Comparison of ENCODE assay signal across 28 cellular contexts in the genomic region with DNA sequence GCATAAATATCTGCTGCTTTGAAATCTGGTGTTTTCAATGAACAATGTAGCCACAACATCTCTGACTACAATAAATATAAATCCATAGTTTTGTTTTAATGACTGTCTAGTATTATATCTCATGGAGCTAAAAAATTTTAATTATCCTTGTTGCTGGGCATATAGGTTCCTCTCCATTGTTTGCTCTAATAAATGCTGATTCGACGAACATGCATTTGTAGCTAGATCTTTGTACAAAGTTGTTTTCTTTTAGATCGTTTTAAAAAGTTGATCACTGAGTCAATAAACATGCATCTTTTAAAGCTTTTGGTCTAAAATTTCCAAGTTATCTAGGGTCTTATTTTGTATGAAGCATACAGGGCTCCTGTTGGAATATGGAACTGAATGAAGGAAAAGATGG.
"Had no signal": no experiment of that assay in that cellular context is flagged by ENCODE, and none has a peak within 500 bp of the region (broad histone marks: within the 10 kb centered on the region; RNA-seq: fewer than 3 reads in every experiment).

No MANE protein-coding gene starts in this region.

- H3K36me3 Mint-ChIP-seq: mesothelial cell of epicardium, naive B cell had no signal

- ATAC-seq: effector memory CD8-positive, alpha-beta T cell; esophagus mucosa; gastrocnemius medialis; heart right ventricle; left cardiac atrium; left lung; left ventricle myocardium superior; lower lobe of right lung; mucosa of descending colon had no signal

- FAIRE-seq: endometrium, islet of Langerhans, keratinocyte had no signal

- H3K9me3 ChIP-seq: colonic mucosa, esophagus squamous epithelium, gastrocnemius medialis, heart right ventricle, left lung, lower lobe of right lung, mucosa of descending colon had no signal

- H3K27ac Mint-ChIP-seq: dendritic cell treated with granulocyte-macrophage colony-stimulating factor and Interleukin-4, amounts not matched to agents 40 ng/mL and 50 ng/mL, for 4 days; effector memory CD8-positive, alpha-beta T cell; endodermal cell; mesothelial cell of epicardium; naive B cell had no signal

- H3K4me1 Mint-ChIP-seq: endodermal cell, mesothelial cell of epicardium, naive B cell had no signal

- H3K4me3 ChIP-seq: colonic mucosa, esophagus squamous epithelium, gastrocnemius medialis, heart right ventricle, left lung, lower lobe of right lung, mucosa of descending colon had no signal

- DNase-seq: colonic mucosa; cortex of kidney; effector CD8-positive, alpha-beta T cell; effector memory CD8-positive, alpha-beta T cell; endodermal cell; erythroblast; esophagus squamous epithelium; foreskin fibroblast; foreskin melanocyte; gastrocnemius medialis; glutamatergic neuron; head of caudate nucleus; heart right ventricle; hippocampal formation; left cardiac atrium; left lung; left ventricle myocardium superior; lower lobe of right lung; mesenchymal stem cell; mucosa of descending colon; naive B cell had no signal

- H3K36me3 ChIP-seq: colonic mucosa, esophagus squamous epithelium, gastrocnemius medialis, heart right ventricle, left lung, lower lobe of right lung had no signal

- H3K4me3 Mint-ChIP-seq: dendritic cell treated with granulocyte-macrophage colony-stimulating factor and Interleukin-4, amounts not matched to agents 40 ng/mL and 50 ng/mL, for 4 days; effector memory CD8-positive, alpha-beta T cell; endodermal cell; mesothelial cell of epicardium; naive B cell had no signal

- H3K9me3 Mint-ChIP-seq: dendritic cell treated with granulocyte-macrophage colony-stimulating factor and Interleukin-4, amounts not matched to agents 40 ng/mL and 50 ng/mL, for 4 days; effector memory CD8-positive, alpha-beta T cell had no signal

- H3K4me1 ChIP-seq: colonic mucosa, esophagus squamous epithelium, gastrocnemius medialis, heart right ventricle, left lung, lower lobe of right lung had no signal

- H3K27ac ChIP-seq: colonic mucosa, epithelial cell of prostate, esophagus squamous epithelium, gastrocnemius medialis, heart right ventricle, left lung, lower lobe of right lung had no signal

- H3K27me3 ChIP-seq: colonic mucosa, esophagus squamous epithelium, gastrocnemius medialis, left lung had no signal
